ENCODE assay signal across 8 cellular contexts in genomic region chr7:140242057-140243031, GRCh38.
DNase-seq lines count a peak whose midpoint lies in the region; ATAC-seq and TF ChIP-seq lines count a peak whose summit lies in the region.

No MANE protein-coding gene starts in this region.

- no peak overlapping the region for H4K8ac ChIP-seq in trophoblast cell (ENCODE audit: low read depth, low read length)

- H3K4ac ChIP-seq in trophoblast cell (ENCODE audit: low read depth, low read length), result no peak overlapping the region

- DNase-seq in NCI-H1105 treated with DMSO at 0.1 percent for 48 hours (lab: John Stamatoyannopoulos, UW) (peak; percentile 29), NCI-H1105 (lab: John Stamatoyannopoulos, UW) (no peak), trophoblast cell (no peak), testis (no peak), kidney glomerular epithelial cell (lab: John Stamatoyannopoulos, UW) (no peak)

- no CpG with 5 or more reads among the region's 4 CpGs for WGBS in trophoblast cell (ENCODE audit: extremely low coverage, insufficient coverage, insufficient read length)
- WGBS in testis, 2 donors, result 59 to 61% methylated on average over 4 of the region's 4 CpGs

- no peaks in the 10 kb centered on the region for H3K79me1 ChIP-seq in trophoblast cell (ENCODE audit: low read length)

- no peaks in the 10 kb centered on the region for H3K79me2 ChIP-seq in trophoblast cell (ENCODE audit: control insufficient read depth, insufficient read depth, low read length, poor library complexity)

- no peak overlapping the region for H4K91ac ChIP-seq in trophoblast cell (ENCODE audit: low read depth, low read length)

- intact Hi-C loops in testis (cut with DNase I; ENCODE audit: low total_unique reads), result no loop called here

- H2AK5ac ChIP-seq in trophoblast cell (ENCODE audit: low read length), result no peak overlapping the region

- no peak overlapping the region for H3K4me2 ChIP-seq in trophoblast cell (ENCODE audit: low read length)

- H2AFZ ChIP-seq in trophoblast cell (ENCODE audit: insufficient read depth, low read length, poor library complexity), result peak overlapping the region; percentile 63

- H3K9ac ChIP-seq in trophoblast cell (ENCODE audit: low read length), result no peak overlapping the region

- no peak for TF ChIP-seq CTCF in testis (IDR thresholded peaks at IDR 0.05)

- no peak overlapping the region for H3K4me3 ChIP-seq in trophoblast cell (ENCODE audit: low read depth, low read length)
- no peak overlapping the region for H3K4me3 ChIP-seq in testis

- H3K36me3 Mint-ChIP-seq in activated T-helper 17 cell treated with anti-CD3 and anti-CD28 coated beads, Interleukin-2, amount 50 U/mL, for 72 hours (ENCODE audit: low read depth), result no peaks in the 10 kb centered on the region

- ATAC-seq in HG03378 (IDR thresholded peaks at IDR 0.05; ENCODE audit: unreplicated experiment) (peak; percentile 62), HG03135 (IDR thresholded peaks at IDR 0.05; ENCODE audit: unreplicated experiment) (no peak)
- peak; percentile 90 for ATAC-seq in activated T-helper 17 cell treated with anti-CD3 and anti-CD28 coated beads, Interleukin-2, amount 50 U/mL, for 72 hours (replicated peaks)

- no peak overlapping the region for H3K23ac ChIP-seq in trophoblast cell (ENCODE audit: low read length)

- H3K27ac Mint-ChIP-seq in activated T-helper 17 cell treated with anti-CD3 and anti-CD28 coated beads, Interleukin-2, amount 50 U/mL, for 72 hours, result no peak overlapping the region

- H3K14ac ChIP-seq in trophoblast cell (ENCODE audit: low read length), result no peak overlapping the region

- H3K27ac ChIP-seq in trophoblast cell (ENCODE audit: low read depth, low read length), result no peak overlapping the region
- no peak overlapping the region for H3K27ac ChIP-seq in testis

- no peak overlapping the region for H4K12ac ChIP-seq in trophoblast cell (ENCODE audit: low read depth, low read length)

- H3K4me1 ChIP-seq in trophoblast cell (ENCODE audit: control insufficient read depth in 1 of 2, insufficient read depth in 2 of 2, low read length in 2 of 2) (peaks cover 0 to 2% of the 10 kb centered on the region in 2 experiments), testis (peaks cover 4% of the 10 kb centered on the region)

- no peak overlapping the region for H2BK5ac ChIP-seq in trophoblast cell (ENCODE audit: low read depth, low read length, poor library complexity)

- peaks cover 3% of the 10 kb centered on the region for H3K4me1 Mint-ChIP-seq in activated T-helper 17 cell treated with anti-CD3 and anti-CD28 coated beads, Interleukin-2, amount 50 U/mL, for 72 hours

- H3K27me3 Mint-ChIP-seq in activated T-helper 17 cell treated with anti-CD3 and anti-CD28 coated beads, Interleukin-2, amount 50 U/mL, for 72 hours, result no peaks in the 10 kb centered on the region

- no peak overlapping the region for H3K18ac ChIP-seq in trophoblast cell (ENCODE audit: low read length)

- H3K27me3 ChIP-seq in trophoblast cell (ENCODE audit: insufficient read depth, low read length) (no peaks in the 10 kb centered on the region), testis (no peaks in the 10 kb centered on the region)

- no peaks in the 10 kb centered on the region for H3K9me3 Mint-ChIP-seq in activated T-helper 17 cell treated with anti-CD3 and anti-CD28 coated beads, Interleukin-2, amount 50 U/mL, for 72 hours

- TF ChIP-seq POLR2A in testis (IDR thresholded peaks at IDR 0.05), result no peak

- H3K9me3 ChIP-seq in trophoblast cell (ENCODE audit: insufficient read depth, low read depth, low read length) (no peaks in the 10 kb centered on the region), testis (no peaks in the 10 kb centered on the region)

- H3K4me3 Mint-ChIP-seq in activated T-helper 17 cell treated with anti-CD3 and anti-CD28 coated beads, Interleukin-2, amount 50 U/mL, for 72 hours, result no peak overlapping the region

- no peak overlapping the region for H2BK12ac ChIP-seq in trophoblast cell (ENCODE audit: low read length)

- H3K36me3 ChIP-seq in trophoblast cell (ENCODE audit: control insufficient read depth in 1 of 2, insufficient read depth in 2 of 2, low read length in 2 of 2), result no peaks in the 10 kb centered on the region
- no peaks in the 10 kb centered on the region for H3K36me3 ChIP-seq in testis (ENCODE audit: low read depth, missing control alignments)

- H2BK120ac ChIP-seq in trophoblast cell (ENCODE audit: insufficient read depth, low read length, poor library complexity), result no peak overlapping the region
